In genomic region chr1:160104520-160104885, GRCh38 we compare ENCODE assay signal across 17 cellular contexts. TPM values are rescaled to one million over a fixed set of nuclear protein-coding genes. Genes with fewer than 3 reads are reported as not detected.
DNase-seq lines count a peak whose midpoint lies in the region; ATAC-seq and TF ChIP-seq lines count a peak whose summit lies in the region.
"Had no signal": no experiment of that assay in that cellular context is flagged by ENCODE, and none has a peak within 500 bp of the region (broad histone marks: within the 10 kb centered on the region; RNA-seq: fewer than 3 reads in every experiment).

No MANE protein-coding gene starts in this region.

- H3K27me3 Mint-ChIP-seq in WTC11 (ENCODE audit: low read depth): peaks cover 5% of the 10 kb centered on the region; the same call in 1 of the 2 replicates

- H3K27ac Mint-ChIP-seq in WTC11: 0 out of 2 replicates have a peak overlapping the region, but pooled peaks have one; percentile 36
- H3K27ac Mint-ChIP-seq: CD8-positive, alpha-beta T cell had no signal

- CTCF ChIA-PET in WTC11 (lab: Charles Lee): interaction anchor here (1.0 to 9.3 kb wide), 18 partner anchors 8 to 187 kb away, joined by 3 to 109 read pairs (median 10); partner anchors contain the start of genes ATP1A2 and PEX19

- peak overlapping the region; percentile 96 for H3K27ac ChIP-seq in layer of hippocampus (ENCODE audit: low read depth, low read length)
- H3K27ac ChIP-seq: suprapubic skin had no signal

- POLR2A ChIA-PET in WTC11 (lab: Charles Lee): no interaction called here

- TF ChIP-seq CTCF in WTC11 (IDR thresholded peaks at IDR 0.05): no peak

- no peaks in the 10 kb centered on the region for H3K27me3 ChIP-seq in layer of hippocampus (ENCODE audit: control insufficient read depth, insufficient read depth, low read length)
- H3K27me3 ChIP-seq: suprapubic skin had no signal

- ATAC-seq in WTC11 (no peak), HG02981 (IDR thresholded peaks at IDR 0.05; ENCODE audit: unreplicated experiment) (no peak)
- ATAC-seq: CD8-positive, alpha-beta T cell; left colon had no signal

- in situ Hi-C loops in KBM-7 (cut with MboI; ENCODE audit: low pct_unique_long_range_greater_than_20kb, low sequenced_read_pairs): no loop called here

- DNase-seq in KBM-7: peak; percentile 20
- no peak for DNase-seq in WTC11 (ENCODE audit: low spot score)
- peak; percentile 56 for DNase-seq in superior temporal gyrus (ENCODE audit: extremely low spot score)
- no peak for DNase-seq in SHP77 (lab: John Stamatoyannopoulos, UW)
- DNase-seq in NCI-H526 (lab: John Stamatoyannopoulos, UW): no peak
- DNase-seq: activated CD8-positive, alpha-beta memory T cell treated with anti-CD3 and anti-CD28 coated beads, Interleukin-2, amount 50 U/mL, for 4 hours; activated naive CD4-positive, alpha-beta T cell; CD8-positive, alpha-beta T cell; left colon; NCI-H2029 treated with DMSO at 0.1 percent for 48 hours; NCI-H748 treated with DMSO at 0.1 percent for 48 hours; RPMI8226; T-helper 2 cell had no signal

- H3K4me3 Mint-ChIP-seq in WTC11: no peak overlapping the region
- H3K4me3 Mint-ChIP-seq: CD8-positive, alpha-beta T cell had no signal

- peaks cover 46% of the 10 kb centered on the region for H3K4me1 Mint-ChIP-seq in WTC11

- H3K36me3 Mint-ChIP-seq in WTC11: no peaks in the 10 kb centered on the region
- H3K36me3 Mint-ChIP-seq: CD8-positive, alpha-beta T cell had no signal

- H3K9me3 Mint-ChIP-seq in WTC11: no peaks in the 10 kb centered on the region
- H3K9me3 Mint-ChIP-seq: CD8-positive, alpha-beta T cell had no signal

TF ChIP-seq in WTC11, 78 proteins besides CTCF, POLR2A, EP300 and RAD21:
- TF ChIP-seq ZBTB21 (CRISPR knock-in tag; IDR thresholded peaks at IDR 0.05; ENCODE audit: borderline replicate concordance) (no peak), ZNF416 (CRISPR knock-in tag; IDR thresholded peaks at IDR 0.05) (no peak), GABPB1 (CRISPR knock-in tag; IDR thresholded peaks at IDR 0.05) (no peak), E2F4 (CRISPR knock-in tag; IDR thresholded peaks at IDR 0.05; ENCODE audit: borderline replicate concordance, low read depth) (no peak), AR (CRISPR knock-in tag; IDR thresholded peaks at IDR 0.05) (no peak), KAT7 (CRISPR knock-in tag; IDR thresholded peaks at IDR 0.05; ENCODE audit: borderline replicate concordance) (no peak), ZNF671 (CRISPR knock-in tag; IDR thresholded peaks at IDR 0.05) (no peak)

RNA-seq across cellular contexts. Expression of gene IGSF8, which starts 6.1 kb away (rescaled TPM):
- 86.7 to 101 TPM (median 95.1 TPM) in 3 replicates for total RNA-seq in WTC11 (2021)

RNA-seq across cellular contexts. Expression of gene ATP1A2, which starts 11.1 kb away (rescaled TPM):
- total RNA-seq in WTC11 (2021): 22.8 to 25.6 TPM (median 23.2 TPM) in 3 replicates
- total RNA-seq: CD8-positive, alpha-beta T cell had no signal

RNA-seq across cellular contexts. Expression of gene KCNJ9, which starts 23.2 kb away (rescaled TPM):
- total RNA-seq in WTC11 (2021): 0.09 to 0.14 TPM in 2 of 3 replicates, not detected in the other
- total RNA-seq: CD8-positive, alpha-beta T cell; left colon had no signal

RNA-seq across cellular contexts. Expression of gene KCNJ10, which starts 34.5 kb away (rescaled TPM):
- 1.4 to 1.6 TPM (median 1.4 TPM) in 3 replicates for total RNA-seq in WTC11 (2021)
- total RNA-seq: CD8-positive, alpha-beta T cell; fibroblast of lung; suprapubic skin had no signal

RNA-seq across cellular contexts. Expression of gene ATP1A4, which starts 46.9 kb away (rescaled TPM):
- 0.37 to 0.78 TPM (median 0.55 TPM) in 3 replicates for total RNA-seq in WTC11 (2021)
- total RNA-seq: CD8-positive, alpha-beta T cell; fibroblast of lung; left colon; suprapubic skin had no signal

Comparison
In these comparisons a context has a peak if more than half of its experiments do, and no peak if none do; other contexts are left out.
1. DNase-seq: peak in KBM-7 (single experiment) and superior temporal gyrus (single experiment); none in WTC11 (single experiment), SHP77 (0 of 2) and NCI-H526 (0 of 2).